In genomic region chr2:128313076-128313836, GRCh38 we compare ENCODE assay signal across 10 cellular contexts. TPM values are rescaled to one million over a fixed set of nuclear protein-coding genes. Genes with fewer than 3 reads are reported as not detected.
DNase-seq lines count a peak whose midpoint lies in the region; ATAC-seq and TF ChIP-seq lines count a peak whose summit lies in the region.
"Had no signal": no experiment of that assay in that cellular context is flagged by ENCODE, and none has a peak within 500 bp of the region (broad histone marks: within the 10 kb centered on the region; RNA-seq: fewer than 3 reads in every experiment).

No MANE protein-coding gene starts in this region.

- POLR2A ChIA-PET in PC-3 (lab: Charles Lee; ENCODE audit: unreplicated experiment): no interaction called here

- peak; percentile 50 for ATAC-seq in PC-3
- ATAC-seq in sciatic nerve: no peak
- ATAC-seq: CD8-positive, alpha-beta T cell had no signal

- no peak overlapping the region for H3K4me3 ChIP-seq in PC-3 (ENCODE audit: low read length)
- H3K4me3 ChIP-seq in epithelial cell of proximal tubule (ENCODE audit: low read depth, low read length): no peak overlapping the region
- no peak overlapping the region for H3K4me3 ChIP-seq in rectal smooth muscle tissue (ENCODE audit: low read length)
- H3K4me3 ChIP-seq: thoracic aorta had no signal

- H3K9ac ChIP-seq in PC-3 (ENCODE audit: low read length) (no peak overlapping the region), rectal smooth muscle tissue (ENCODE audit: low read length) (no peak overlapping the region)

- H3K27ac ChIP-seq in PC-3 (ENCODE audit: low read length): no peak overlapping the region
- peak overlapping the region; percentile 16 for H3K27ac ChIP-seq in rectal smooth muscle tissue (ENCODE audit: low read depth, low read length)
- H3K27ac ChIP-seq: thoracic aorta had no signal

- H3K4me1 ChIP-seq in PC-3 (ENCODE audit: insufficient read depth, low read length): peaks cover 8% of the 10 kb centered on the region; the same call in 1 of the 2 replicates
- peaks cover 21% of the 10 kb centered on the region for H3K4me1 ChIP-seq in rectal smooth muscle tissue (ENCODE audit: control insufficient read depth, insufficient read depth, low read length)

- H3K9me3 ChIP-seq in PC-3 (ENCODE audit: low read length): no peaks in the 10 kb centered on the region
- H3K9me3 ChIP-seq: thoracic aorta had no signal

- CTCF ChIA-PET in PC-3 (lab: Charles Lee): no interaction called here

- no peak overlapping the region for H2AFZ ChIP-seq in PC-3 (ENCODE audit: low read length)

- intact Hi-C loops in PC-3 (cut with micrococcal nuclease): no loop called here
- intact Hi-C loops in sciatic nerve (cut with DNase I): no loop called here

- DNase-seq in NCI-H510A treated with DMSO at 0.1 percent for 48 hours (lab: John Stamatoyannopoulos, UW) (peak; percentile 43), NCI-H510A (lab: John Stamatoyannopoulos, UW) (no peak), PC-3 (peak; percentile 47), epithelial cell of proximal tubule (ENCODE audit: low read depth) (no peak), sciatic nerve (ENCODE audit: low spot score) (no peak), COLO668 (lab: John Stamatoyannopoulos, UW; ENCODE audit: unreplicated experiment) (no peak)
- DNase-seq in stimulated activated CD4-positive, alpha-beta T cell treated with anti-CD3 and anti-CD28 coated beads, Interleukin-4, amount 100 ng/mL, for 1 hour: no peak

- H3F3A ChIP-seq in PC-3 (ENCODE audit: low read length, unreplicated experiment): no peaks in the 10 kb centered on the region

- TF ChIP-seq CTCF in PC-3 (conservative IDR thresholded peaks at IDR 0.05; ENCODE audit: low read depth, low read length) (peak; percentile 55; the same call in 1 of the 2 replicates), epithelial cell of proximal tubule (conservative IDR thresholded peaks at IDR 0.05; ENCODE audit: low read depth, low read length) (peak; percentile 49)

- H3K36me3 ChIP-seq in PC-3 (ENCODE audit: low read depth, low read length): no peaks in the 10 kb centered on the region
- H3K36me3 ChIP-seq in rectal smooth muscle tissue (ENCODE audit: control insufficient read depth, insufficient read depth, low read length): peaks cover 2% of the 10 kb centered on the region
- H3K36me3 ChIP-seq: thoracic aorta had no signal

- no peaks in the 10 kb centered on the region for H3K9me2 ChIP-seq in PC-3 (replicated peaks; ENCODE audit: low read length)

- H3K79me2 ChIP-seq in PC-3 (ENCODE audit: low read length): peaks cover 69% of the 10 kb centered on the region

- H4K20me1 ChIP-seq in PC-3 (ENCODE audit: low read length): peaks cover 30% of the 10 kb centered on the region

- H3K4me2 ChIP-seq in PC-3 (ENCODE audit: low read length): no peak overlapping the region

- BruUV-seq in PC-3 (replicated peaks; lab: Mats Ljungman, UMichigan): no TSS peak

- H3K27me3 ChIP-seq in PC-3 (ENCODE audit: low read length): no peaks in the 10 kb centered on the region
- no peaks in the 10 kb centered on the region for H3K27me3 ChIP-seq in rectal smooth muscle tissue (ENCODE audit: control insufficient read depth, insufficient read depth, low read length)

RNA-seq across cellular contexts. Expression of gene HS6ST1, which starts 5.4 kb away (rescaled TPM):
- total RNA-seq in PC-3 (2014; rRNA removed) (21.5 and 25.6 TPM in 2 replicates), epithelial cell of proximal tubule (17.6 and 19.0 TPM in 2 replicates), sciatic nerve (27.2 TPM)

Comparison
In these comparisons a context has a peak if more than half of its experiments do, and no peak if none do; other contexts are left out.
1. DNase-seq: peak in NCI-H510A treated with DMSO at 0.1 percent for 48 hours (single experiment) and PC-3 (single experiment); none in NCI-H510A (single experiment), epithelial cell of proximal tubule (single experiment), sciatic nerve (single experiment), COLO668 (single experiment) and stimulated activated CD4-positive, alpha-beta T cell treated with anti-CD3 and anti-CD28 coated beads, Interleukin-4, amount 100 ng/mL, for 1 hour (single experiment).